Comparison of ENCODE assay signal across 8 cellular contexts in genomic region chr12:57452181-57452936, GRCh38. TPM values are rescaled to one million over a fixed set of nuclear protein-coding genes. Genes with fewer than 3 reads are reported as not detected.
DNase-seq lines count a peak whose midpoint lies in the region; ATAC-seq and TF ChIP-seq lines count a peak whose summit lies in the region.

No MANE protein-coding gene starts in this region.

- no peaks in the 10 kb centered on the region for H3K9me3 ChIP-seq in mesodermal cell (ENCODE audit: control insufficient read depth, low read length)
- H3K9me3 ChIP-seq in CD8-positive, alpha-beta T cell (ENCODE audit: low read length), result no peaks in the 10 kb centered on the region

- no peaks in the 10 kb centered on the region for H4K20me1 ChIP-seq in KMS-11 (ENCODE audit: insufficient read depth)

- intact Hi-C loops in CD8-positive, alpha-beta T cell (cut with DNase I, micrococcal nuclease), result loop anchor here in 1 of 2 experiments (2.0 to 10.0 kb wide), 2 partner anchors 146 to 242 kb away; partner anchors contain the start of gene OS9

- peaks cover 7% of the 10 kb centered on the region for H3K4me1 Mint-ChIP-seq in CD8-positive, alpha-beta T cell (ENCODE audit: low read depth)

- no peak for ATAC-seq in GM18873 (IDR thresholded peaks at IDR 0.05; ENCODE audit: low FRiP score, unreplicated experiment)
- no peak for ATAC-seq in GM19328 (IDR thresholded peaks at IDR 0.05; ENCODE audit: unreplicated experiment)
- no peak for ATAC-seq in CD8-positive, alpha-beta T cell

- H3K27me3 Mint-ChIP-seq in CD8-positive, alpha-beta T cell (ENCODE audit: low read depth), result no peaks in the 10 kb centered on the region

- no peaks in the 10 kb centered on the region for H3K9me3 Mint-ChIP-seq in CD8-positive, alpha-beta T cell

- H3K27ac ChIP-seq in KMS-11 (no peak overlapping the region), brain microvascular endothelial cell (peak overlapping the region; percentile 49), mesodermal cell (ENCODE audit: low read depth, low read length, severe bottlenecking) (peak overlapping the region; percentile 77)
- H3K27ac ChIP-seq in CD8-positive, alpha-beta T cell (ENCODE audit: low read depth, low read length), result no peak overlapping the region

- 46 to 62% methylated on average over 4 to 6 of the region's 9 CpGs for WGBS in mesodermal cell (ENCODE audit: insufficient coverage in 2 of 2), 2 experiments

- no peaks in the 10 kb centered on the region for H3K36me3 ChIP-seq in KMS-11 (ENCODE audit: insufficient read depth)
- H3K36me3 ChIP-seq in brain microvascular endothelial cell (replicated peaks), result no peaks in the 10 kb centered on the region
- no peaks in the 10 kb centered on the region for H3K36me3 ChIP-seq in mesodermal cell (ENCODE audit: control insufficient read depth, insufficient read depth, low read length)
- no peaks in the 10 kb centered on the region for H3K36me3 ChIP-seq in CD8-positive, alpha-beta T cell (ENCODE audit: insufficient read depth, low read length)

- POLR2A ChIA-PET in CD8-positive, alpha-beta T cell (lab: Charles Lee), result no interaction called here

- no peak overlapping the region for H3K9ac ChIP-seq in KMS-11

- no peak overlapping the region for H3K4me3 Mint-ChIP-seq in CD8-positive, alpha-beta T cell

- H3K27me3 ChIP-seq in KMS-11 (ENCODE audit: insufficient read depth, low read depth) (no peaks in the 10 kb centered on the region), brain microvascular endothelial cell (replicated peaks) (no peaks in the 10 kb centered on the region)
- H3K27me3 ChIP-seq in CD8-positive, alpha-beta T cell (ENCODE audit: insufficient read depth, low read length), result no peaks in the 10 kb centered on the region

- H2AFZ ChIP-seq in KMS-11 (ENCODE audit: low read depth), result peak overlapping the region; percentile 35; the same call in 1 of the 2 replicates

- TF ChIP-seq CTCF in KMS-11 (conservative IDR thresholded peaks at IDR 0.05; ENCODE audit: low read depth, low read length), result no peak
- no peak for TF ChIP-seq CTCF in brain microvascular endothelial cell (IDR thresholded peaks at IDR 0.05; ENCODE audit: low read depth, low read length, missing control alignments)
- no peak for TF ChIP-seq CTCF in CD8-positive, alpha-beta T cell (IDR thresholded peaks at IDR 0.05)

- CTCF ChIA-PET in CD8-positive, alpha-beta T cell (lab: Charles Lee), result interaction anchor here (0.6 to 3.2 kb wide), 19 partner anchors 8 to 827 kb away, joined by 3 to 18 read pairs (median 3); partner anchors contain the start of gene INHBC

- H3K4me2 ChIP-seq in KMS-11, result peak overlapping the region; percentile 10; the same call in 1 of the 2 replicates

- no peak overlapping the region for H3K27ac Mint-ChIP-seq in CD8-positive, alpha-beta T cell

- peak; percentile 76 for DNase-seq in CD1c-positive myeloid dendritic cell (ENCODE audit: extremely low spot score)
- DNase-seq in brain microvascular endothelial cell, result peak; percentile 84
- no peak for DNase-seq in HT-29 (ENCODE audit: low spot score)
- no peak for DNase-seq in CD8-positive, alpha-beta T cell

- no peaks in the 10 kb centered on the region for H3K79me2 ChIP-seq in KMS-11 (ENCODE audit: insufficient read depth, low read depth)

- H3K4me3 ChIP-seq in KMS-11 (IDR thresholded peaks at IDR 0.05; ENCODE audit: insufficient read depth, low read depth, low read length) (no peak overlapping the region), brain microvascular endothelial cell (ENCODE audit: low read depth, low read length) (no peak overlapping the region), mesodermal cell (ENCODE audit: extremely low read depth, insufficient read depth, low read length, poor library complexity, severe bottlenecking) (no peak overlapping the region)
- no peak overlapping the region for H3K4me3 ChIP-seq in CD8-positive, alpha-beta T cell (ENCODE audit: low read depth, low read length)

- no peaks in the 10 kb centered on the region for H3K36me3 Mint-ChIP-seq in CD8-positive, alpha-beta T cell

- peaks cover 49% of the 10 kb centered on the region for H3K4me1 ChIP-seq in KMS-11 (ENCODE audit: low read depth, poor library complexity, severe bottlenecking)
- H3K4me1 ChIP-seq in mesodermal cell (ENCODE audit: control insufficient read depth, insufficient read depth, low read length, poor library complexity, severe bottlenecking), result peaks cover 28% of the 10 kb centered on the region
- peaks cover 9% of the 10 kb centered on the region for H3K4me1 ChIP-seq in CD8-positive, alpha-beta T cell (ENCODE audit: insufficient read depth, low read length)

- in situ Hi-C loops in brain microvascular endothelial cell (cut with HindIII; ENCODE audit: low pct_ligation_motif_present, low sequenced_read_pairs), result loop anchor here (5.0 kb wide), 1 partner anchor 140 kb away; no protein-coding TSS in a partner anchor

RNA-seq across cellular contexts. Expression of gene INHBE, which starts 2.7 kb away (rescaled TPM):
- polyA plus RNA-seq in mesodermal cell (2013, experiment 1 of 2), result 2.9 TPM
- 3.5 TPM for polyA plus RNA-seq in mesodermal cell (2013, experiment 2 of 2)
- 0.34 and 0.41 TPM in 2 replicates for total RNA-seq in HT-29 (2014; rRNA removed; shearing (Covaris generic))
- total RNA-seq in CD8-positive, alpha-beta T cell, result not detected

RNA-seq across cellular contexts. Expression of gene GLI1, which starts 7.2 kb away (rescaled TPM):
- 3.3 TPM for polyA plus RNA-seq in mesodermal cell (2013, experiment 1 of 2)
- 3.3 TPM for polyA plus RNA-seq in mesodermal cell (2013, experiment 2 of 2)
- 2.0 and 4.2 TPM in 2 replicates for total RNA-seq in HT-29 (2014; rRNA removed; shearing (Covaris generic))
- 1 to 10 TPM in 1 of 2 experiments, under 1 TPM in 1; 0.67 to 1.2 TPM for total RNA-seq in CD8-positive, alpha-beta T cell

RNA-seq across cellular contexts. Expression of gene INHBC, which starts 17.8 kb away (rescaled TPM):
- polyA plus RNA-seq in mesodermal cell (2013, experiment 1 of 2), result not detected
- not detected for polyA plus RNA-seq in mesodermal cell (2013, experiment 2 of 2)
- not detected in 2 replicates for total RNA-seq in HT-29 (2014; rRNA removed; shearing (Covaris generic))
- under 1 TPM; 0.17 to 0.24 TPM for total RNA-seq in CD8-positive, alpha-beta T cell

RNA-seq across cellular contexts. Expression of gene R3HDM2, which starts 21.5 kb away (rescaled TPM):
- polyA plus RNA-seq in mesodermal cell (2013, experiment 1 of 2), result 35.7 TPM
- polyA plus RNA-seq in mesodermal cell (2013, experiment 2 of 2), result 37.9 TPM
- 23.3 and 25.3 TPM in 2 replicates for total RNA-seq in HT-29 (2014; rRNA removed; shearing (Covaris generic))
- total RNA-seq in CD8-positive, alpha-beta T cell, result 100 to 1,000 TPM in 1 of 2 experiments, 10 to 100 TPM in 1; 93.2 to 103 TPM

RNA-seq across cellular contexts. Expression of gene ARHGAP9, which starts 27.3 kb away (rescaled TPM):
- 4.9 TPM for polyA plus RNA-seq in mesodermal cell (2013, experiment 1 of 2)
- polyA plus RNA-seq in mesodermal cell (2013, experiment 2 of 2), result 2.1 TPM
- total RNA-seq in HT-29 (2014; rRNA removed; shearing (Covaris generic)), result 1.5 and 3.4 TPM in 2 replicates
- 100 to 1,000 TPM; 367 to 377 TPM for total RNA-seq in CD8-positive, alpha-beta T cell

Comparison
In these comparisons a context has a peak if more than half of its experiments do, and no peak if none do; other contexts are left out.
1. DNase-seq: peak in CD1c-positive myeloid dendritic cell (single experiment) and brain microvascular endothelial cell (single experiment); none in HT-29 (single experiment) and CD8-positive, alpha-beta T cell (0 of 7).
2. H3K27ac ChIP-seq: peak in brain microvascular endothelial cell (single experiment) and mesodermal cell (single experiment); none in KMS-11 (single experiment) and CD8-positive, alpha-beta T cell (single experiment).